Comparison of ENCODE assay signal across 8 cellular contexts in genomic region chr10:95907454-95908253, GRCh38. TPM values are rescaled to one million over a fixed set of nuclear protein-coding genes. Genes with fewer than 3 reads are reported as not detected.
DNase-seq lines count a peak whose midpoint lies in the region; ATAC-seq and TF ChIP-seq lines count a peak whose summit lies in the region.

A gene with protein sequence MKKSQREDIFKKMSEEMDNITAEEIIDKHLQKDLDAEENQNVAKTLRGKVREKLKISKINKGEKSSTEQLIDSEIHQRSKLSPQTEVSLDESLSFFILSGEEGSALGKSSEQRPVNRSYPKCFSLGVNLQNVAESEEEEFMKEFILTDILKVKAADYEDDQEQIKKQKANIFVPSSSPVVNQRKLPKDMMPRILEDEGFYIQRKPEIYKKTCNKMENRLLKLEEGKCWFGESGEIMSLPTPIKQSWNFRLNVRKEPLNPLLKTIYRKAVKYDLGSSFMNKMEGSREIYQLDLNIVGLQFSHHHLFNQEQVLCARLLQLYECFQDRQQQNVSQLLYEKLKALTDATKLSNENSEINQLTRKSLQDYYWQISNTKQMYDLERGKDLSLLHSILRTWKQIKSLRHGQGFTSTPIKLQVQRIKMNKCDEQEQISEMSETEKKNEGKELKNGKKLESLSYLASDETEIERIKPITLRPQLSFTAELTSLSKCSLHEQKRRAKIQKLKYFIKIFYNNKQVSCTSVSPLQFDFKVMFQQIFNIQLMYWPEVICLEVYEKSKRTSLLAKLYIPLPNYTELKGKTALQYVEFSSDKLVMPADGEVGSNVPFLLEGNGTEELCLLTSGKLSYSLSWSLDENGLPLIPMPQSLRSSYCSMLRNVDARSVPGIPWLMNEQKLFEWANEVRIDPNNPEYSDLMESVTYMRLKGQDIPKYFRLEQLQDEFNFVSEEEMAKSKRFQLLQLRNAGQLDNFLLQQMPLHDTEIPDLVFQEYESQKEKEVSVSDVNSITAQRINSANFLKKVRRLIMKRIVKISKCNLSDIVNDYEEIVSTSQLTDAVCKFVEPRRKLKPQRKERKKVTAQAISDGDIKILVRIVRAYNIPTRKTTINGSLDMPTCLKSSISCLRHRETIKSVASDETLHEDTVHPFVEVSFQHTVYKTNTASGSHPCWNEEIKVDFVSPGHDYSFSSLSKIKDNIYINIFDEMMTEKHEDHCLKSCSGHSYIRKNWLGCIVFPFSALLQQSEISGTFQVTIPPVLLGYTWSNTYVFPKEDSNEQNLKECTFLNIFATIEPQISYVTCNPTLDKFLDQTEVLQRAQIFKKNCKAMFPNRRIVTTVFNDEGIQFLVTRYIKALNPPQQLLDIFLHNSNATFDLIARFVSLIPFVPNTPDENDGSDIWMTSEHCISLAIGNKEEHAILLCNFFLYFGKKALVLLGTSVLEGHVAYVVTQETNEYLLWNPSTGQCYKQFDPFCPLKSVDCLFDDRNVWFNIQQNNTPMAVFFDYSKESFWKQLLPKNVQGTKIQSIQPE (N-terminal part only) (plus strand): TSS chr10:95907975. CDS start chr10:95911324, 3,349 bp downstream.

- peak; percentile 82 for ATAC-seq in HG02870 (IDR thresholded peaks at IDR 0.05; ENCODE audit: unreplicated experiment)

- H3K9ac ChIP-seq in skeletal muscle satellite cell (ENCODE audit: low read depth, low read length): peak within 1 kb of the TSS; percentile 86

- H3K4me2 ChIP-seq in skeletal muscle satellite cell (ENCODE audit: low read length): peak within 1 kb of the TSS; percentile 85

- H3K27me3 ChIP-seq in skeletal muscle satellite cell (ENCODE audit: control insufficient read depth, insufficient read depth, low read length): no peaks in the 10 kb centered on the region

- H3K4me3 Mint-ChIP-seq in MCF 10A (ENCODE audit: unreplicated experiment): peak within 1 kb of the TSS; percentile 92

- no peaks in the 10 kb centered on the region for H3K27me3 Mint-ChIP-seq in MCF 10A (ENCODE audit: insufficient read depth, unreplicated experiment)

- H3K27ac Mint-ChIP-seq in MCF 10A (ENCODE audit: low read depth, unreplicated experiment): peak within 1 kb of the TSS; percentile 59

- POLR2A ChIA-PET in MCF 10A (lab: Yijun Ruan, JAX): interaction anchor here (0.6 to 2.1 kb wide), 8 partner anchors 17 to 926 kb away, joined by 3 to 14 read pairs (median 4); partner anchors contain the start of genes TCTN3 and ZNF518A

- peaks cover 3% of the 10 kb centered on the region for H3K36me3 ChIP-seq in skeletal muscle satellite cell (ENCODE audit: insufficient read depth, low read length)

- H3K36me3 Mint-ChIP-seq in MCF 10A (ENCODE audit: insufficient read depth, unreplicated experiment): no peaks in the 10 kb centered on the region

- BruUV-seq in MCF 10A (replicated peaks; lab: Mats Ljungman, UMichigan): no TSS peak

- H3K9me3 ChIP-seq in iPS-18c (ENCODE audit: control insufficient read depth, insufficient read depth, low read length) (no peaks in the 10 kb centered on the region), skeletal muscle satellite cell (replicated peaks; ENCODE audit: low read length) (no peaks in the 10 kb centered on the region)

- CTCF ChIA-PET in MCF 10A (lab: Yijun Ruan, JAX): interaction anchor here (0.6 to 1.6 kb wide), 12 partner anchors 12 to 462 kb away, joined by 3 to 11 read pairs (median 4); partner anchors contain the start of gene TCTN3

- DNase-seq in SIG-M5 treated with dmso at 0.1 percent for 504 hours (lab: John Stamatoyannopoulos, UW; ENCODE audit: unreplicated experiment) (peak; percentile 56), SIG-M5 (lab: John Stamatoyannopoulos, UW) (no peak), NCI-H1694 (lab: John Stamatoyannopoulos, UW) (peak; percentile 44), UCSD-AML1 (lab: John Stamatoyannopoulos, UW; ENCODE audit: unreplicated experiment) (peak; percentile 87), MCF 10A (ENCODE audit: unreplicated experiment) (peak; percentile 81)

- intact Hi-C loops in MCF 10A (cut with micrococcal nuclease): loop anchor here (1.0 kb wide), 1 partner anchor 213 kb away; no protein-coding TSS in a partner anchor

- peak; percentile 16 for TF ChIP-seq CTCF in MCF 10A (IDR thresholded peaks at IDR 0.05; ENCODE audit: unreplicated experiment)

- no peaks in the 10 kb centered on the region for H3K9me3 Mint-ChIP-seq in MCF 10A (ENCODE audit: unreplicated experiment)

- H3K4me1 ChIP-seq in skeletal muscle satellite cell (ENCODE audit: control insufficient read depth, insufficient read depth, low read length): peaks cover 6% of the 10 kb centered on the region

- H3K4me1 Mint-ChIP-seq in MCF 10A (ENCODE audit: insufficient read depth, unreplicated experiment): peaks cover 17% of the 10 kb centered on the region

- peak within 1 kb of the TSS; percentile 65 for H3K4me3 ChIP-seq in iPS-18c (ENCODE audit: insufficient read depth, low read depth, low read length)
- H3K4me3 ChIP-seq in skeletal muscle satellite cell (ENCODE audit: low read length): peak within 1 kb of the TSS; percentile 79

RNA-seq across cellular contexts. Expression of the gene that starts here (rescaled TPM):
- not detected in 2 replicates for total RNA-seq in MCF 10A (2022)
- 0.44 and 0.76 TPM in 2 replicates for total RNA-seq in skeletal muscle satellite cell (2012; rRNA removed)

Comparison
In these comparisons a context has a peak if more than half of its experiments do, and no peak if none do; other contexts are left out.
1. Peak in DNase-seq in MCF 10A; RNA of the gene not detected or under 1 TPM.